8 cellular contexts compared by ENCODE assay signal in genomic region chr13:19862511-19863313, GRCh38. TPM values are rescaled to one million over a fixed set of nuclear protein-coding genes. Genes with fewer than 3 reads are reported as not detected.
A peak's percentile ranks its signal among the peaks of the same experiment; 100 is the strongest.
DNase-seq lines count a peak whose midpoint lies in the region; ATAC-seq and TF ChIP-seq lines count a peak whose summit lies in the region.

No MANE protein-coding gene starts in this region.

- H2AK9ac ChIP-seq in IMR-90 (replicated peaks; ENCODE audit: low read depth, low read length, poor library complexity) = peak overlapping the region; percentile 74

- H3K4me2 ChIP-seq in IMR-90 (ENCODE audit: low read depth, low read length) = peak overlapping the region; percentile 95

- H3K14ac ChIP-seq in IMR-90 (replicated peaks; ENCODE audit: low read depth, low read length) = peak overlapping the region; percentile 82

- BruUV-seq in IMR-90 (replicated peaks; lab: Mats Ljungman, UMichigan) = no TSS peak

- peak overlapping the region; percentile 85 for H3K4ac ChIP-seq in IMR-90 (ENCODE audit: low read depth, low read length)

- dilution Hi-C loops in IMR-90 (cut with HindIII; ENCODE audit: low sequenced_read_pairs, unreplicated experiment) = no loop called here

- peak overlapping the region; percentile 98 for H3K4me3 ChIP-seq in IMR-90 (ENCODE audit: insufficient read depth, low read depth, low read length)

- H3K4me1 ChIP-seq in IMR-90 (ENCODE audit: control insufficient read depth, insufficient read depth, low read length) = peaks cover 5% of the 10 kb centered on the region; the same call in 1 of the 2 replicates

- peaks cover 7 to 47% of the 10 kb centered on the region in 2 experiments for H3K79me1 ChIP-seq in IMR-90 (ENCODE audit: low read depth in 1 of 2, low read length in 2 of 2)

- H4K20me1 ChIP-seq in IMR-90 (ENCODE audit: insufficient read depth, low read length) = peaks cover 13% of the 10 kb centered on the region

- H2AK5ac ChIP-seq in IMR-90 (ENCODE audit: low read depth, low read length) = peak overlapping the region; percentile 56

- ATAC-seq in GM18517 (IDR thresholded peaks at IDR 0.05; ENCODE audit: unreplicated experiment) (peak; percentile 7), IMR-90 (ENCODE audit: low read depth) (peak; percentile 9), left lobe of liver (peak; percentile 8), GM18861 (IDR thresholded peaks at IDR 0.05; ENCODE audit: unreplicated experiment) (no peak)

- in situ Hi-C loops in IMR-90 (cut with MboI; ENCODE audit: low sequenced_read_pairs) = no loop called here

- peak overlapping the region; percentile 85 for H3K18ac ChIP-seq in IMR-90 (ENCODE audit: low read depth, low read length)

- no peak for TF ChIP-seq CTCF in IMR-90 (conservative IDR thresholded peaks at IDR 0.05; ENCODE audit: low read depth, low read length)

- H4K91ac ChIP-seq in IMR-90 (ENCODE audit: insufficient read depth, low read depth, low read length) = peak overlapping the region; percentile 79

- no peak for TF ChIP-seq RAD21 in IMR-90 (IDR thresholded peaks at IDR 0.05; ENCODE audit: low read length)

- H3K9ac ChIP-seq in IMR-90 (ENCODE audit: low read depth, low read length) = peak overlapping the region; percentile 98

- DNase-seq in A172 (ENCODE audit: low spot score) (peak; percentile 9), IMR-90 (peak; percentile 7), cerebellar cortex (ENCODE audit: low spot score) (peak; percentile 36), left lobe of liver (ENCODE audit: low spot score) (peak; percentile 56)
- peak; percentile 57 for DNase-seq in activated CD4-positive, CD25-positive, alpha-beta regulatory T cell treated with anti-CD3 and anti-CD28 coated beads, Interleukin-2, amount 50 U/mL, for 72 hours
- DNase-seq in stimulated activated CD4-positive, alpha-beta T cell treated with anti-CD3 and anti-CD28 coated beads, Interleukin-2, amount 100 ng/mL, for 24 hours = peak; percentile 49 to 59

- 0 out of 2 replicates have a peak overlapping the region, but pooled peaks have one; percentile 32 for H2BK120ac ChIP-seq in IMR-90 (ENCODE audit: low read depth, low read length)

- H2BK20ac ChIP-seq in IMR-90 (ENCODE audit: low read depth, low read length) = no peak overlapping the region

- H2BK15ac ChIP-seq in IMR-90 (ENCODE audit: low read depth, low read length) = peak overlapping the region; percentile 15; the same call in 1 of the 3 replicates

- H3K9me1 ChIP-seq in IMR-90 (ENCODE audit: insufficient read depth, low read length) = peaks cover 3% of the 10 kb centered on the region; the same call in 1 of the 2 replicates

- H3K56ac ChIP-seq in IMR-90 (ENCODE audit: extremely low read depth, insufficient read depth, low read length) = peak overlapping the region; percentile 89

- H3K23ac ChIP-seq in IMR-90 (ENCODE audit: low read depth, low read length) = peak overlapping the region; percentile 83

- intact Hi-C loops in IMR-90 (cut with micrococcal nuclease) = loop anchor here (5.0 kb wide), 1 partner anchor 80 kb away; the partner anchor contains the start of gene PSPC1

- peak overlapping the region; percentile 35 for H4K5ac ChIP-seq in IMR-90 (ENCODE audit: low read depth, low read length)

- no peaks in the 10 kb centered on the region for H3K9me3 ChIP-seq in IMR-90 (ENCODE audit: control insufficient read depth, insufficient read depth, low read length)

- no peaks in the 10 kb centered on the region for H3K27me3 ChIP-seq in IMR-90 (ENCODE audit: control insufficient read depth, insufficient read depth, low read length)

- H2BK5ac ChIP-seq in IMR-90 (ENCODE audit: low read depth, low read length, poor library complexity, severe bottlenecking) = peak overlapping the region; percentile 89

- CTCF ChIA-PET in IMR-90 (lab: Yijun Ruan, JAX) = no interaction called here

- 0% methylated on average over 3 of the region's 65 CpGs; no CpG with 5 or more reads in 1 of the 2 experiments for WGBS in IMR-90 (ENCODE audit: extremely low coverage in 2 of 2, insufficient read length in 1 of 2), 2 experiments

- H3K27ac ChIP-seq in IMR-90 (ENCODE audit: insufficient read depth, low read length) = peak overlapping the region; percentile 84

- H3K36me3 ChIP-seq in IMR-90 (ENCODE audit: control insufficient read depth, insufficient read depth, low read length) = peaks cover 2% of the 10 kb centered on the region; the same call in 1 of the 2 replicates

- H2AFZ ChIP-seq in IMR-90 (replicated peaks; ENCODE audit: low read length, poor library complexity) = peak overlapping the region; percentile 93

- POLR2A ChIA-PET in IMR-90 (lab: Charles Lee; ENCODE audit: unreplicated experiment) = no interaction called here

- peak overlapping the region; percentile 40 to 78; a peak in 3 of 4 replicates for H4K8ac ChIP-seq in IMR-90 (ENCODE audit: low read depth in 2 of 2, low read length in 2 of 2)

- no peak for TF ChIP-seq POLR2A in IMR-90 (IDR thresholded peaks at IDR 0.05; ENCODE audit: low read depth, low read length)

TF ChIP-seq in IMR-90, 13 proteins besides CTCF, POLR2A, EP300 and RAD21:
- TF ChIP-seq CEBPB (IDR thresholded peaks at IDR 0.05; ENCODE audit: low read depth, low read length) = no peak
- no peak for TF ChIP-seq ELK1 (IDR thresholded peaks at IDR 0.05; ENCODE audit: borderline replicate concordance, low read depth, low read length)
- no peak for TF ChIP-seq MAFK (IDR thresholded peaks at IDR 0.05; ENCODE audit: low read depth, low read length)
- TF ChIP-seq RFX5 (IDR thresholded peaks at IDR 0.05; ENCODE audit: low read depth, low read length) = no peak
- TF ChIP-seq NFE2L2 (IDR thresholded peaks at IDR 0.05; ENCODE audit: low read depth, low read length) = no peak
- TF ChIP-seq BHLHE40 (IDR thresholded peaks at IDR 0.05; ENCODE audit: low read depth, low read length) = no peak
- TF ChIP-seq FOS (IDR thresholded peaks at IDR 0.05; ENCODE audit: low read depth, low read length) = no peak
- TF ChIP-seq USF2 (IDR thresholded peaks at IDR 0.05; ENCODE audit: low read depth, low read length) = no peak
- TF ChIP-seq MAZ (IDR thresholded peaks at IDR 0.05; ENCODE audit: borderline replicate concordance, low read depth, low read length) = no peak
- no peak for TF ChIP-seq RCOR1 (IDR thresholded peaks at IDR 0.05; ENCODE audit: insufficient replicate concordance, low read length)
- TF ChIP-seq CHD1 (IDR thresholded peaks at IDR 0.05; ENCODE audit: low read depth, low read length) = no peak
- TF ChIP-seq SMC3 (IDR thresholded peaks at IDR 0.05; ENCODE audit: low read depth, low read length) = no peak
- TF ChIP-seq MXI1 (IDR thresholded peaks at IDR 0.05; ENCODE audit: borderline replicate concordance, low read depth, low read length) = no peak

RNA-seq across cellular contexts. Expression of gene ZMYM5, which starts 0.7 kb away (rescaled TPM):
- total RNA-seq in A172 (2014; rRNA removed; shearing (Covaris generic)) = 15.7 and 22.6 TPM in 2 replicates
- 10.2 and 13.6 TPM in 2 replicates for total RNA-seq in IMR-90 (2012; rRNA removed)
- polyA plus RNA-seq in IMR-90 (2012; rRNA removed) = 5.2 and 7.0 TPM in 2 replicates
- polyA plus RNA-seq in IMR-90 (2012; cell fraction: cytosol; rRNA removed) = 0.74 and 0.75 TPM in 2 replicates
- 1.2 and 12.1 TPM in 2 replicates for polyA plus RNA-seq in IMR-90 (2012; cell fraction: nucleus; rRNA removed; ENCODE audit: low replicate concordance)
- total RNA-seq in left lobe of liver = 4.0 TPM

Comparison
In these comparisons a context has a peak if more than half of its experiments do, and no peak if none do; other contexts are left out.
1. DNase-seq: peak in every context shown above with its lines; median percentile 57 in activated CD4-positive, CD25-positive, alpha-beta regulatory T cell treated with anti-CD3 and anti-CD28 coated beads, Interleukin-2, amount 50 U/mL, for 72 hours; 56 in left lobe of liver; 54 in stimulated activated CD4-positive, alpha-beta T cell treated with anti-CD3 and anti-CD28 coated beads, Interleukin-2, amount 100 ng/mL, for 24 hours; 36 in cerebellar cortex; 9 in A172; 7 in IMR-90.